20 cellular contexts compared by ENCODE assay signal in genomic region chr19:2883686-2884439, GRCh38. TPM values are rescaled to one million over a fixed set of nuclear protein-coding genes. Genes with fewer than 3 reads are reported as not detected.
DNase-seq lines count a peak whose midpoint lies in the region; ATAC-seq and TF ChIP-seq lines count a peak whose summit lies in the region.
"Had no signal": no experiment of that assay in that cellular context is flagged by ENCODE, and none has a peak within 500 bp of the region (broad histone marks: within the 10 kb centered on the region; RNA-seq: fewer than 3 reads in every experiment).

No MANE protein-coding gene starts in this region.

- CTCF ChIA-PET in WTC11 (lab: Charles Lee) = interaction anchor here (1.2 kb wide), 1 partner anchor 67 kb away, joined by 3 read pairs; no protein-coding TSS in a partner anchor

- peaks cover 6% of the 10 kb centered on the region; the same call in 1 of the 2 replicates for H3K36me3 Mint-ChIP-seq in WTC11
- H3K36me3 Mint-ChIP-seq: CD4-positive, alpha-beta memory T cell had no signal

- peaks cover 8% of the 10 kb centered on the region for H3K4me1 Mint-ChIP-seq in WTC11

- H3K4me1 ChIP-seq in uterus = no peaks in the 10 kb centered on the region

- intact Hi-C loops in uterus (cut with DNase I; ENCODE audit: low total_unique reads) = no loop called here

- ATAC-seq in WTC11 = no peak

- H3K27ac ChIP-seq in uterus = no peak overlapping the region

- H3K36me3 ChIP-seq in uterus = no peaks in the 10 kb centered on the region

- DNase-seq in EH (ENCODE audit: low read depth) (peak; percentile 17), WTC11 (ENCODE audit: low spot score) (no peak), foreskin fibroblast (peak; percentile 53 to 72), uterus (no peak), DMS79 treated with DMSO at 0.1 percent for 48 hours (lab: John Stamatoyannopoulos, UW) (no peak), amniotic stem cell (lab: John Stamatoyannopoulos, UW) (no peak), NCI-H2227 treated with DMSO at 0.1 percent for 48 hours (lab: John Stamatoyannopoulos, UW) (no peak)
- DNase-seq in Jurkat, Clone E6-1 (ENCODE audit: low read depth, low spot score) = peak; percentile 54
- DNase-seq: CD4-positive, alpha-beta memory T cell; GF-D8; NCI-H1436 treated with DMSO at 0.1 percent for 48 hours; NCI-H2029 treated with DMSO at 0.1 percent for 48 hours; NCI-H510A treated with DMSO at 0.1 percent for 48 hours; NCI-H82; RPMI8226; SIG-M5 had no signal

- no peak overlapping the region for H3K27ac Mint-ChIP-seq in WTC11
- H3K27ac Mint-ChIP-seq: CD4-positive, alpha-beta memory T cell; T-helper 1 cell treated with Interleukin-12 subunit alpha and Interleukin-12 subunit beta and Interleukin-4 antibody, amounts not matched to agents 30 μg/mL and 1 μg/mL, for 36 hours had no signal

- TF ChIP-seq CTCF in WTC11 (IDR thresholded peaks at IDR 0.05) (no peak), foreskin fibroblast (IDR thresholded peaks at IDR 0.05; ENCODE audit: low read depth, low read length) (no peak), uterus (IDR thresholded peaks at IDR 0.05) (no peak)

- POLR2A ChIA-PET in WTC11 (lab: Charles Lee) = no interaction called here

- H3K4me3 Mint-ChIP-seq in WTC11 = no peak overlapping the region
- H3K4me3 Mint-ChIP-seq: CD4-positive, alpha-beta memory T cell; T-helper 1 cell treated with Interleukin-12 subunit alpha and Interleukin-12 subunit beta and Interleukin-4 antibody, amounts not matched to agents 30 μg/mL and 1 μg/mL, for 36 hours had no signal

- H3K4me3 ChIP-seq in Jurkat, Clone E6-1 (ENCODE audit: low read length) = no peak overlapping the region
- H3K4me3 ChIP-seq in foreskin fibroblast (ENCODE audit: low read depth in 1 of 2, low read length in 2 of 2) (no peak overlapping the region), uterus (no peak overlapping the region)

- peaks cover 23% of the 10 kb centered on the region for H3K9me3 Mint-ChIP-seq in WTC11

- TF ChIP-seq POLR2A in uterus (IDR thresholded peaks at IDR 0.05) = no peak

- no peaks in the 10 kb centered on the region; the same call in 1 of the 2 replicates for H3K27me3 Mint-ChIP-seq in WTC11 (ENCODE audit: low read depth)

- no peaks in the 10 kb centered on the region for H3K27me3 ChIP-seq in uterus

- no peaks in the 10 kb centered on the region for H3K9me3 ChIP-seq in uterus

TF ChIP-seq in WTC11, 78 proteins besides CTCF, POLR2A, EP300 and RAD21:
- TF ChIP-seq, protein P1, sequence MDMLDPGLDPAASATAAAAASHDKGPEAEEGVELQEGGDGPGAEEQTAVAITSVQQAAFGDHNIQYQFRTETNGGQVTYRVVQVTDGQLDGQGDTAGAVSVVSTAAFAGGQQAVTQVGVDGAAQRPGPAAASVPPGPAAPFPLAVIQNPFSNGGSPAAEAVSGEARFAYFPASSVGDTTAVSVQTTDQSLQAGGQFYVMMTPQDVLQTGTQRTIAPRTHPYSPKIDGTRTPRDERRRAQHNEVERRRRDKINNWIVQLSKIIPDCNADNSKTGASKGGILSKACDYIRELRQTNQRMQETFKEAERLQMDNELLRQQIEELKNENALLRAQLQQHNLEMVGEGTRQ (CRISPR knock-in tag; IDR thresholded peaks at IDR 0.05) = no peak
- TF ChIP-seq NFYB (CRISPR knock-in tag; conservative IDR thresholded peaks at IDR 0.05; ENCODE audit: low read depth) = 0 out of 2 replicates have a peak, but pooled peaks have one; percentile 22

RNA-seq across cellular contexts. Expression of gene ZNF556, which starts 16.7 kb away (rescaled TPM):
- not detected for polyA plus RNA-seq in Jurkat, Clone E6-1 (2012; ENCODE audit: insufficient read depth, insufficient read length)
- total RNA-seq in WTC11 (2021) (0.02 to 0.11 TPM in 2 of 3 replicates, not detected in the other), uterus (under 1 TPM in 2 of 4 donors, not detected in 2; 0.28 to 0.73 TPM)
- total RNA-seq: CD4-positive, alpha-beta memory T cell; H4 had no signal
- polyA plus RNA-seq: BJ; CD4-positive, alpha-beta memory T cell had no signal

RNA-seq across cellular contexts. Expression of gene ZNF57, which starts 16.9 kb away (rescaled TPM):
- 9.2 TPM for polyA plus RNA-seq in Jurkat, Clone E6-1 (2012; ENCODE audit: insufficient read depth, insufficient read length)
- total RNA-seq in WTC11 (2021) (6.7 to 8.9 TPM (median 6.8 TPM) in 3 replicates), uterus (1 to 10 TPM; 3.2 to 7.7 (median 5.3) TPM)
- total RNA-seq: HT1080 had no signal

RNA-seq across cellular contexts. Expression of gene ZNF555, which starts 42.6 kb away (rescaled TPM):
- 5.2 TPM for polyA plus RNA-seq in Jurkat, Clone E6-1 (2012; ENCODE audit: insufficient read depth, insufficient read length)
- total RNA-seq in WTC11 (2021) (6.6 to 7.2 TPM (median 6.6 TPM) in 3 replicates), uterus (10 to 100 TPM in 3 of 4 donors, 1 to 10 TPM in 1; 4.6 to 22.7 (median 17.7) TPM)

Comparison
In these comparisons a context has a peak if more than half of its experiments do, and no peak if none do; other contexts are left out.
1. DNase-seq: peak in EH (single experiment), Jurkat, Clone E6-1 (single experiment) and foreskin fibroblast (2 of 2); none in WTC11 (single experiment), uterus (0 of 2), DMS79 treated with DMSO at 0.1 percent for 48 hours (single experiment), amniotic stem cell (single experiment) and NCI-H2227 treated with DMSO at 0.1 percent for 48 hours (single experiment).